In the genomic region with DNA sequence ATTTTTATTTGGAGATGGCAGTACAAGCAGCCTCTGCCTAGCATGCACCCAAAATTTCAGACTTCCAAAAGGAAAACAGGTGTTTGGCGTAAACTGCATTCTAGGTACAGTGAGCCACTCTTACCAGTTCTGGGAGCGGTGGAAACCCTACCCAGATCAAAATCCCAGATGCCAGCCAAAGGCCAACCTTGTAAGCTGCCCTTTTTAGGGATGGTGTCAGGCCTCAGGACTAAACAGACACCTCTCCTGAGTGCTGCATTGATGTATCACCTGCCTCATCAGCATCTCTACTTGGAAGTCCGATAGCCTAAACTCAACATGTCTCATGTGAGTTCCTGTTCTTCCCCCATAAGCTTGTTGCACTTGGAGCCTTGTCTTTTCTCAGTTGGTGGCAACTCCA, we compare ENCODE assay signal across 16 cellular contexts.
DNase-seq lines count a peak whose midpoint lies in the region; ATAC-seq and TF ChIP-seq lines count a peak whose summit lies in the region.
"Had no signal": no experiment of that assay in that cellular context is flagged by ENCODE, and none has a peak within 500 bp of the region (broad histone marks: within the 10 kb centered on the region; RNA-seq: fewer than 3 reads in every experiment).

No MANE protein-coding gene starts in this region.

- H3K9me3 ChIP-seq in mammary epithelial cell (replicated peaks; ENCODE audit: insufficient read depth, low read length) (no peaks in the 10 kb centered on the region), thyroid gland (no peaks in the 10 kb centered on the region)

- no peak overlapping the region for H3K4me2 ChIP-seq in mammary epithelial cell (ENCODE audit: insufficient read depth, low read depth, low read length)

- intact Hi-C loops in mammary epithelial cell (cut with micrococcal nuclease) (no loop called here), MCF 10A (cut with micrococcal nuclease) (no loop called here), activated B cell treated with CpG ODN at 0.5 μM for 24 hours (cut with micrococcal nuclease) (no loop called here), thyroid gland (cut with DNase I) (no loop called here)

- peaks cover 68% of the 10 kb centered on the region for H3K4me1 Mint-ChIP-seq in MCF 10A (ENCODE audit: insufficient read depth, unreplicated experiment)
- H3K4me1 Mint-ChIP-seq in activated B cell treated with CpG ODN at 0.5 μM for 24 hours, result peaks cover 75% of the 10 kb centered on the region
- H3K4me1 Mint-ChIP-seq in stimulated activated memory B cell treated with anti-CD40 and anti-IgM and Interleukin-4, amounts not matched to agents 10 μg/mL and 1 μg/mL and 100 μg/mL, for 72 hours, result peaks cover 79% of the 10 kb centered on the region

- in situ Hi-C loops in mammary epithelial cell (cut with MboI; ENCODE audit: low sequenced_read_pairs in 2 of 2), result no loop called here

- H3K9me3 Mint-ChIP-seq in MCF 10A (ENCODE audit: unreplicated experiment) (no peaks in the 10 kb centered on the region), activated B cell treated with CpG ODN at 0.5 μM for 24 hours (no peaks in the 10 kb centered on the region)
- no peaks in the 10 kb centered on the region for H3K9me3 Mint-ChIP-seq in stimulated activated memory B cell treated with anti-CD40 and anti-IgM and Interleukin-4, amounts not matched to agents 10 μg/mL and 1 μg/mL and 100 μg/mL, for 72 hours

- H3K27me3 Mint-ChIP-seq in MCF 10A (ENCODE audit: insufficient read depth, unreplicated experiment) (no peaks in the 10 kb centered on the region), activated B cell treated with CpG ODN at 0.5 μM for 24 hours (no peaks in the 10 kb centered on the region)
- H3K27me3 Mint-ChIP-seq in stimulated activated memory B cell treated with anti-CD40 and anti-IgM and Interleukin-4, amounts not matched to agents 10 μg/mL and 1 μg/mL and 100 μg/mL, for 72 hours, result no peaks in the 10 kb centered on the region

- CTCF ChIA-PET in mammary epithelial cell (lab: Charles Lee; ENCODE audit: low non-redundant PET) (interaction anchor here (0.5 kb wide), 1 partner anchor 31 kb away, joined by 5 read pairs; no protein-coding TSS in a partner anchor), MCF 10A (lab: Yijun Ruan, JAX) (interaction anchor here (0.5 to 1.1 kb wide), 5 partner anchors 26 to 452 kb away, joined by 3 to 4 read pairs (median 3); no protein-coding TSS in a partner anchor), activated B cell treated with CpG ODN at 0.5 μM for 24 hours (lab: Charles Lee) (no interaction called here)

- no peak for DNase-seq in mammary epithelial cell
- no peak for DNase-seq in MCF 10A (ENCODE audit: unreplicated experiment)
- DNase-seq in activated B cell treated with CpG ODN at 0.5 μM for 24 hours, result no peak
- DNase-seq in thyroid gland, result no peak
- DNase-seq: COR-L47, DMS53, GM23248, NCI-H1048, NCI-H226, NCI-H526 treated with DMSO at 0.1 percent for 48 hours, OCI-M1 had no signal

- H3K4me3 ChIP-seq in mammary epithelial cell (replicated peaks in 1 of 3; ENCODE audit: insufficient read depth in 1 of 3, low read depth in 2 of 3, low read length in 3 of 3), result no peak overlapping the region
- H3K4me3 ChIP-seq in thyroid gland (replicated peaks in 1 of 3), result no peak overlapping the region
- H3K4me3 ChIP-seq: GM23248, K562 had no signal

- H3K36me3 ChIP-seq in mammary epithelial cell (ENCODE audit: insufficient read depth, low read length) (no peaks in the 10 kb centered on the region), thyroid gland (no peaks in the 10 kb centered on the region)

- H3K27ac ChIP-seq in mammary epithelial cell (ENCODE audit: insufficient read depth, low read depth, low read length) (peak overlapping the region; percentile 58), layer of hippocampus (ENCODE audit: low read depth, low read length) (peak overlapping the region; percentile 35), thyroid gland (no peak overlapping the region)
- H3K27ac ChIP-seq: GM23248 had no signal

- dilution Hi-C loops in mammary epithelial cell (cut with HindIII; ENCODE audit: low sequenced_read_pairs), result no loop called here

- H3K27me3 ChIP-seq in mammary epithelial cell (ENCODE audit: insufficient read depth, low read length), result no peaks in the 10 kb centered on the region
- no peaks in the 10 kb centered on the region for H3K27me3 ChIP-seq in layer of hippocampus (ENCODE audit: control insufficient read depth, insufficient read depth, low read length)
- no peaks in the 10 kb centered on the region for H3K27me3 ChIP-seq in thyroid gland

- H4K20me1 ChIP-seq in mammary epithelial cell (ENCODE audit: insufficient read depth, low read length), result no peaks in the 10 kb centered on the region

- H3K79me2 ChIP-seq in mammary epithelial cell (ENCODE audit: insufficient read depth, low read length), result peaks cover 96% of the 10 kb centered on the region

- no peak overlapping the region for H3K9ac ChIP-seq in mammary epithelial cell (ENCODE audit: insufficient read depth, low read length)
- H3K9ac ChIP-seq: GM23248 had no signal

- H3K4me1 ChIP-seq in mammary epithelial cell (ENCODE audit: insufficient read depth, low read length) (peaks cover 45% of the 10 kb centered on the region), thyroid gland (peaks cover 0 to 7% of the 10 kb centered on the region in 2 donors)

- TF ChIP-seq CTCF in mammary epithelial cell (conservative IDR thresholded peaks at IDR 0.05 in 1 of 2, IDR thresholded peaks at IDR 0.05 in 1 of 2; ENCODE audit: extremely low read depth in 1 of 2, insufficient read depth in 1 of 2, low read depth in 1 of 2, low read length in 2 of 2) (no peak), MCF 10A (IDR thresholded peaks at IDR 0.05; ENCODE audit: unreplicated experiment) (no peak), activated B cell treated with CpG ODN at 0.5 μM for 24 hours (IDR thresholded peaks at IDR 0.05) (no peak), thyroid gland (IDR thresholded peaks at IDR 0.05) (no peak)

- TF ChIP-seq POLR2A in thyroid gland (IDR thresholded peaks at IDR 0.05), result no peak

- H2AFZ ChIP-seq in mammary epithelial cell (ENCODE audit: low read depth, low read length), result no peak overlapping the region
- H2AFZ ChIP-seq: GM23248 had no signal

- H3K36me3 Mint-ChIP-seq in MCF 10A (ENCODE audit: insufficient read depth, unreplicated experiment) (peaks cover 6% of the 10 kb centered on the region), activated B cell treated with CpG ODN at 0.5 μM for 24 hours (ENCODE audit: low read depth) (peaks cover 44% of the 10 kb centered on the region)
- H3K36me3 Mint-ChIP-seq in stimulated activated memory B cell treated with anti-CD40 and anti-IgM and Interleukin-4, amounts not matched to agents 10 μg/mL and 1 μg/mL and 100 μg/mL, for 72 hours, result peaks cover 31% of the 10 kb centered on the region

- POLR2A ChIA-PET in MCF 10A (lab: Yijun Ruan, JAX), result interaction anchor here (0.8 to 1.2 kb wide), 2 partner anchors 9 to 101 kb away, joined by 3 read pairs; no protein-coding TSS in a partner anchor
- POLR2A ChIA-PET in activated B cell treated with CpG ODN at 0.5 μM for 24 hours (lab: Charles Lee), result interaction anchor here (1.3 kb wide), 1 partner anchor 47 kb away, joined by 3 read pairs; no protein-coding TSS in a partner anchor

- no TSS peak for BruUV-seq in mammary epithelial cell (replicated peaks; lab: Mats Ljungman, UMichigan)
- BruUV-seq in MCF 10A (replicated peaks; lab: Mats Ljungman, UMichigan), result no TSS peak

- H3K4me3 Mint-ChIP-seq in MCF 10A (ENCODE audit: unreplicated experiment) (no peak overlapping the region), activated B cell treated with CpG ODN at 0.5 μM for 24 hours (no peak overlapping the region)
- H3K4me3 Mint-ChIP-seq in stimulated activated memory B cell treated with anti-CD40 and anti-IgM and Interleukin-4, amounts not matched to agents 10 μg/mL and 1 μg/mL and 100 μg/mL, for 72 hours, result no peak overlapping the region

- H3K27ac Mint-ChIP-seq in MCF 10A (ENCODE audit: low read depth, unreplicated experiment) (no peak overlapping the region), activated B cell treated with CpG ODN at 0.5 μM for 24 hours (peak overlapping the region; percentile 73)
- H3K27ac Mint-ChIP-seq in stimulated activated memory B cell treated with anti-CD40 and anti-IgM and Interleukin-4, amounts not matched to agents 10 μg/mL and 1 μg/mL and 100 μg/mL, for 72 hours, result peak overlapping the region; percentile 17

- no peak for ATAC-seq in activated B cell treated with CpG ODN at 0.5 μM for 24 hours (ENCODE audit: low read depth)
- no peak for ATAC-seq in stimulated activated memory B cell treated with anti-CD40 and anti-IgM and Interleukin-4, amounts not matched to agents 10 μg/mL and 1 μg/mL and 100 μg/mL, for 72 hours
- ATAC-seq in GM21825 (IDR thresholded peaks at IDR 0.05; ENCODE audit: unreplicated experiment), result no peak
- ATAC-seq in HG02623 (IDR thresholded peaks at IDR 0.05; ENCODE audit: unreplicated experiment), result no peak

- 97% methylated on average over 3 of the region's 3 CpGs for WGBS in mammary epithelial cell (ENCODE audit: low coverage, missing lambda C conversion rate)
- WGBS in thyroid gland, 2 donors, result 95 to 96% methylated on average over 3 of the region's 3 CpGs

Comparison
In these comparisons a context has a peak if more than half of its experiments do, and no peak if none do; other contexts are left out.
1. H3K27ac ChIP-seq: peak in mammary epithelial cell (single experiment) and layer of hippocampus (single experiment); none in thyroid gland (0 of 3).